ENCODE assay signal across 8 cellular contexts in the genomic region with DNA sequence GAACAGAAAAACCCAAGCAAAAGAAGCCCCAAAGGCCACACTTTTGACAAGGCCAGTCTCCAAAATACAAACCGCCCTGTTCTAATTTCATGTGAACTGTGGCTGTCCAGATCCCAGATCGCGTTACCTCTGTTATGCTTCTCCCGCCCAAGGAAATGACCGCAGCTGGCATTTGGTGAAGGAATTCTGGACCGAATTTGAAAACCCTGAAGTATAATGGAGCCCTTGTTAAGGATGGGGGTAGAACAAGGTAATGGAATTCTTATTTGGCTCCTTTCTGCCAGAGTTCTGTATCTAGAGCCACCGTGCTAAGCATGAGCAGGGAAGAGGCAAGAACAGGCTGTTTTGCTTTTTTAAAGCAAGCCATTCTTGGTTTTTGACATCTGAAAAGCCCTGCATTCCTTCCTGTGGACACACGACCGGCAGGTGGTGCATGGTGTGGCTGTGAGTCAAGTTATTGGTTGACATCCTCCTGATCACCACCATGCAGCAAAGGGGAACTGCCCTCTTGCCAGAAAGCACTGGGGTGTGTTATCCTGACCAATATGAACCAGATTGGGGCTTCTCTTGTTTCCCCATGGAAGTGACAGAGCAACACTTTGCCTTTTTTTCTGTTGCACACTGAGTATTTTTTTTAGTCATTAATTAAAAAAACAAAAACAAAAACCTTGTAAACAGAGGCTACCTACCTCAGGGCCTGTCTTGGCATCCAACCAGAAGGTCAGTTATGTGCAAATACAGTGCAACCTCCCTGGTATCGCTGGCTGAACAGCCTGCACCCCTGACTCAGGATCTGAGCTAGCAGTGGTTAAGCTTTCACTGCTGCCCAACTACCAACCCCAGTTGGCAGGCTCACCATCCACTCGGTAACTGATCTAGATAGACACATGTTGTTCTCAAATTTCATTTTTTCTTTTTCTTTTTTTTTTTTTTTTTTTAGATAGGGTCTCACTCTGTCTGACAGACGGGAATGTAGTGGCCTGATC. TPM values are rescaled to one million over a fixed set of nuclear protein-coding genes. Genes with fewer than 3 reads are reported as not detected.
A peak's percentile ranks its signal among the peaks of the same experiment; 100 is the strongest.
DNase-seq lines count a peak whose midpoint lies in the region; ATAC-seq and TF ChIP-seq lines count a peak whose summit lies in the region.

No MANE protein-coding gene starts in this region.

- no peak overlapping the region for H3K4me3 Mint-ChIP-seq in activated CD4-positive, alpha-beta memory T cell treated with anti-CD3 and anti-CD28 coated beads, Interleukin-2, amount 10 ng/mL, durations not matched to agents 7 days and 5 days
- H3K4me3 Mint-ChIP-seq in neural progenitor cell = no peak overlapping the region
- no peak overlapping the region for H3K4me3 Mint-ChIP-seq in natural killer cell

- H3K27ac ChIP-seq in neural progenitor cell = no peak overlapping the region
- no peak overlapping the region for H3K27ac ChIP-seq in heart right ventricle

- H2AFZ ChIP-seq in neural progenitor cell (replicated peaks) = no peak overlapping the region

- POLR2A ChIA-PET in activated CD4-positive, alpha-beta memory T cell treated with anti-CD3 and anti-CD28 coated beads, Interleukin-2, amount 10 ng/mL, durations not matched to agents 7 days and 5 days (lab: Charles Lee) = no interaction called here

- H3K27me3 ChIP-seq in neural progenitor cell (no peaks in the 10 kb centered on the region), heart right ventricle (no peaks in the 10 kb centered on the region)

- H3K4me1 Mint-ChIP-seq in activated CD4-positive, alpha-beta memory T cell treated with anti-CD3 and anti-CD28 coated beads, Interleukin-2, amount 10 ng/mL, durations not matched to agents 7 days and 5 days = no peaks in the 10 kb centered on the region
- H3K4me1 Mint-ChIP-seq in neural progenitor cell (no peaks in the 10 kb centered on the region), natural killer cell (peaks cover 0 to 7% of the 10 kb centered on the region in 2 donors)

- H3K9me3 ChIP-seq in neural progenitor cell (ENCODE audit: low read depth) (no peaks in the 10 kb centered on the region), heart right ventricle (no peaks in the 10 kb centered on the region)

- H3K36me3 Mint-ChIP-seq in activated CD4-positive, alpha-beta memory T cell treated with anti-CD3 and anti-CD28 coated beads, Interleukin-2, amount 10 ng/mL, durations not matched to agents 7 days and 5 days (ENCODE audit: low read depth) = peaks cover 2% of the 10 kb centered on the region
- H3K36me3 Mint-ChIP-seq in neural progenitor cell = peaks cover 2% of the 10 kb centered on the region
- no peaks in the 10 kb centered on the region for H3K36me3 Mint-ChIP-seq in natural killer cell

- no peak overlapping the region for H3K4me2 ChIP-seq in neural progenitor cell

- no peak overlapping the region for H3K9ac ChIP-seq in neural progenitor cell

- H3K27me3 Mint-ChIP-seq in activated CD4-positive, alpha-beta memory T cell treated with anti-CD3 and anti-CD28 coated beads, Interleukin-2, amount 10 ng/mL, durations not matched to agents 7 days and 5 days = no peaks in the 10 kb centered on the region
- H3K27me3 Mint-ChIP-seq in neural progenitor cell (ENCODE audit: insufficient read depth, low read depth) (peaks cover 2% of the 10 kb centered on the region), natural killer cell (ENCODE audit: low read depth in 2 of 2) (no peaks in the 10 kb centered on the region)

- H3K4me3 ChIP-seq in neural progenitor cell (no peak overlapping the region), heart right ventricle (no peak overlapping the region)

- no peaks in the 10 kb centered on the region for H3K9me3 Mint-ChIP-seq in activated CD4-positive, alpha-beta memory T cell treated with anti-CD3 and anti-CD28 coated beads, Interleukin-2, amount 10 ng/mL, durations not matched to agents 7 days and 5 days
- H3K9me3 Mint-ChIP-seq in neural progenitor cell = no peaks in the 10 kb centered on the region
- H3K9me3 Mint-ChIP-seq in natural killer cell = no peaks in the 10 kb centered on the region

- H4K20me1 ChIP-seq in neural progenitor cell (ENCODE audit: low read depth) = no peaks in the 10 kb centered on the region

- DNase-seq in GM10266 (ENCODE audit: extremely low spot score) = peak; percentile 50
- DNase-seq in HT-29 (ENCODE audit: low spot score) = peak; percentile 73
- peak; percentile 21 for DNase-seq in activated CD4-positive, alpha-beta memory T cell treated with anti-CD3 and anti-CD28 coated beads, Interleukin-2, amount 10 ng/mL, durations not matched to agents 7 days and 5 days
- DNase-seq in neural progenitor cell (ENCODE audit: low spot score) = peak; percentile 50
- no peak for DNase-seq in natural killer cell
- DNase-seq in heart right ventricle = no peak
- no peak for DNase-seq in activated CD4-positive, alpha-beta T cell treated with anti-CD3 and anti-CD28 coated beads, Interleukin-2, amount 50 U/mL, for 1 hour

- intact Hi-C loops in natural killer cell (cut with micrococcal nuclease) (no loop called here), heart right ventricle (cut with DNase I) (no loop called here)

- H3K27ac Mint-ChIP-seq in activated CD4-positive, alpha-beta memory T cell treated with anti-CD3 and anti-CD28 coated beads, Interleukin-2, amount 10 ng/mL, durations not matched to agents 7 days and 5 days = no peak overlapping the region
- H3K27ac Mint-ChIP-seq in neural progenitor cell (no peak overlapping the region), natural killer cell (no peak overlapping the region)

- H3K4me1 ChIP-seq in neural progenitor cell = no peaks in the 10 kb centered on the region
- H3K4me1 ChIP-seq in heart right ventricle = no peaks in the 10 kb centered on the region

- H3K36me3 ChIP-seq in neural progenitor cell (no peaks in the 10 kb centered on the region), heart right ventricle (no peaks in the 10 kb centered on the region)

- CTCF ChIA-PET in activated CD4-positive, alpha-beta memory T cell treated with anti-CD3 and anti-CD28 coated beads, Interleukin-2, amount 10 ng/mL, durations not matched to agents 7 days and 5 days (lab: Charles Lee) = interaction anchor here (1.1 to 1.5 kb wide), 2 partner anchors 13 to 83 kb away, joined by 4 to 5 read pairs; no protein-coding TSS in a partner anchor

- TF ChIP-seq CTCF in GM10266 (IDR thresholded peaks at IDR 0.05; ENCODE audit: control insufficient read depth, insufficient read depth, low read depth, missing control alignments) (peak; percentile 21), neural progenitor cell (IDR thresholded peaks at IDR 0.05) (peak; percentile 40), natural killer cell (IDR thresholded peaks at IDR 0.05) (no peak), heart right ventricle (IDR thresholded peaks at IDR 0.05) (peak in 1 of 9 donors; percentile 16)

- H3K79me2 ChIP-seq in neural progenitor cell (ENCODE audit: low read depth) = no peaks in the 10 kb centered on the region

- no peak for ATAC-seq in natural killer cell
- ATAC-seq in HG03025 (IDR thresholded peaks at IDR 0.05; ENCODE audit: low FRiP score, unreplicated experiment) = no peak
- ATAC-seq in heart right ventricle = no peak

- WGBS in heart right ventricle, 2 donors = 58 to 64% methylated on average over 12 of the region's 12 CpGs

- H3F3A ChIP-seq in neural progenitor cell (ENCODE audit: low read depth) = no peaks in the 10 kb centered on the region

RNA-seq across cellular contexts. Expression of gene UCMA, which starts 14.2 kb away (rescaled TPM):
- not detected in 2 replicates for total RNA-seq in HT-29 (2014; rRNA removed; shearing (Covaris generic))
- not detected for total RNA-seq in activated CD4-positive, alpha-beta memory T cell treated with anti-CD3 and anti-CD28 coated beads, Interleukin-2, amount 10 ng/mL, durations not matched to agents 7 days and 5 days
- total RNA-seq in neural progenitor cell (ENCODE audit: low replicate concordance) (not detected in 2 replicates), natural killer cell (not detected), heart right ventricle (not detected)
- not detected for polyA plus RNA-seq in heart right ventricle

RNA-seq across cellular contexts. Expression of gene MCM10, which starts 58.6 kb away (rescaled TPM):
- 14.5 and 20.1 TPM in 2 replicates for total RNA-seq in HT-29 (2014; rRNA removed; shearing (Covaris generic))
- 10 to 100 TPM; 40.7 to 42.9 TPM for total RNA-seq in activated CD4-positive, alpha-beta memory T cell treated with anti-CD3 and anti-CD28 coated beads, Interleukin-2, amount 10 ng/mL, durations not matched to agents 7 days and 5 days
- total RNA-seq in neural progenitor cell (ENCODE audit: low replicate concordance) (38.2 and 44.5 TPM in 2 replicates), natural killer cell (1 to 10 TPM in 2 of 3 donors, under 1 TPM in 1; 0.73 to 2.9 (median 1.3) TPM), heart right ventricle (1 to 10 TPM in 1 of 10 donors, under 1 TPM in 6, not detected in 3; 0.07 to 3.8 (median 0.48) TPM)
- polyA plus RNA-seq in heart right ventricle = under 1 TPM; 0.07 to 0.09 TPM

Comparison
In these comparisons a context has a peak if more than half of its experiments do, and no peak if none do; other contexts are left out.
1. DNase-seq: peak in GM10266 (single experiment), HT-29 (single experiment), activated CD4-positive, alpha-beta memory T cell treated with anti-CD3 and anti-CD28 coated beads, Interleukin-2, amount 10 ng/mL, durations not matched to agents 7 days and 5 days (single experiment) and neural progenitor cell (single experiment); none in natural killer cell (single experiment), heart right ventricle (0 of 2) and activated CD4-positive, alpha-beta T cell treated with anti-CD3 and anti-CD28 coated beads, Interleukin-2, amount 50 U/mL, for 1 hour (single experiment).